Comparison of ENCODE assay signal across 1 cellular context in the genomic region with DNA sequence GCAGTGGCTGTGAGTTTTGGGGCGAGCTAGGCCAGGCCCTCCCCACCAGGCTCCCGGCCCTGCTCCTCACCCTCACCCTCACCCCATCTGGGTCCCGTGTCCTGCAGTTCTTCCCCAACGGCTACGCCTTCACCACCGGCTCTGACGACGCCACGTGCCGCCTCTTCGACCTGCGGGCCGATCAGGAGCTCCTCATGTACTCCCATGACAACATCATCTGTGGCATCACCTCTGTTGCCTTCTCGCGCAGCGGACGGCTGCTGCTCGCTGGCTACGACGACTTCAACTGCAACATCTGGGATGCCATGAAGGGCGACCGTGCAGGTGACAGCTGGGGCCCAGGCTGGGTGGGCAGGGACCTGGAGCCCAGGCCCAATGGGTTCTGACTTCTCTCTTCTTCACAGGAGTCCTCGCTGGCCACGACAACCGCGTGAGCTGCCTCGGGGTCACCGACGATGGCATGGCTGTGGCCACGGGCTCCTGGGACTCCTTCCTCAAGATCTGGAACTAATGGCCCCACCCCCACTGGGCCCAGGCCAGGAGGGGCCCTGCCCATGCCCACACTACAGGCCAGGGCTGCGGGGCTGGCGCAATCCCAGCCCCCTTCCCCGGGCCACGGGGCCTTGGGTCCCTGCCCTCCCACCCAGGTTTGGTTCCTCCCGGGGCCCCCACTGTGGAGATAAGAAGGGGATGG.
TF ChIP-seq lines count a peak whose summit lies in the region.

No MANE protein-coding gene starts in this region.

TF ChIP-seq in K562, 482 proteins besides CTCF, POLR2A, EP300 and RAD21:
- TF ChIP-seq RFX7 (CRISPR knock-in tag; IDR thresholded peaks at IDR 0.05) = no peak
- no peak for TF ChIP-seq ZNF354B (CRISPR knock-in tag; IDR thresholded peaks at IDR 0.05)
- TF ChIP-seq RBM25 (IDR thresholded peaks at IDR 0.05; ENCODE audit: low read depth, low read length, severe bottlenecking) = no peak
- TF ChIP-seq NFIC (IDR thresholded peaks at IDR 0.05) = 0 out of 2 replicates have a peak, but pooled peaks have one; percentile 4
- TF ChIP-seq, protein P1, sequence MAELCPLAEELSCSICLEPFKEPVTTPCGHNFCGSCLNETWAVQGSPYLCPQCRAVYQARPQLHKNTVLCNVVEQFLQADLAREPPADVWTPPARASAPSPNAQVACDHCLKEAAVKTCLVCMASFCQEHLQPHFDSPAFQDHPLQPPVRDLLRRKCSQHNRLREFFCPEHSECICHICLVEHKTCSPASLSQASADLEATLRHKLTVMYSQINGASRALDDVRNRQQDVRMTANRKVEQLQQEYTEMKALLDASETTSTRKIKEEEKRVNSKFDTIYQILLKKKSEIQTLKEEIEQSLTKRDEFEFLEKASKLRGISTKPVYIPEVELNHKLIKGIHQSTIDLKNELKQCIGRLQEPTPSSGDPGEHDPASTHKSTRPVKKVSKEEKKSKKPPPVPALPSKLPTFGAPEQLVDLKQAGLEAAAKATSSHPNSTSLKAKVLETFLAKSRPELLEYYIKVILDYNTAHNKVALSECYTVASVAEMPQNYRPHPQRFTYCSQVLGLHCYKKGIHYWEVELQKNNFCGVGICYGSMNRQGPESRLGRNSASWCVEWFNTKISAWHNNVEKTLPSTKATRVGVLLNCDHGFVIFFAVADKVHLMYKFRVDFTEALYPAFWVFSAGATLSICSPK (IDR thresholded peaks at IDR 0.05; ENCODE audit: borderline replicate concordance) = no peak
- TF ChIP-seq RBM22 (IDR thresholded peaks at IDR 0.05; ENCODE audit: low read depth, low read length, poor library complexity, severe bottlenecking) = peak; percentile 93
- 0 out of 4 replicates have a peak, but pooled peaks of 1 of the 2 experiments have one; percentile 37 for TF ChIP-seq MAZ (CRISPR knock-in tag; conservative IDR thresholded peaks at IDR 0.05 in 1 of 2, IDR thresholded peaks at IDR 0.05 in 1 of 2)
- TF ChIP-seq TAF7 (tag; IDR thresholded peaks at IDR 0.05) = no peak
- 0 out of 2 replicates have a peak, but pooled peaks have one; percentile 31 for TF ChIP-seq HNRNPL (IDR thresholded peaks at IDR 0.05; ENCODE audit: low read depth, low read length)
- TF ChIP-seq, protein P2, sequence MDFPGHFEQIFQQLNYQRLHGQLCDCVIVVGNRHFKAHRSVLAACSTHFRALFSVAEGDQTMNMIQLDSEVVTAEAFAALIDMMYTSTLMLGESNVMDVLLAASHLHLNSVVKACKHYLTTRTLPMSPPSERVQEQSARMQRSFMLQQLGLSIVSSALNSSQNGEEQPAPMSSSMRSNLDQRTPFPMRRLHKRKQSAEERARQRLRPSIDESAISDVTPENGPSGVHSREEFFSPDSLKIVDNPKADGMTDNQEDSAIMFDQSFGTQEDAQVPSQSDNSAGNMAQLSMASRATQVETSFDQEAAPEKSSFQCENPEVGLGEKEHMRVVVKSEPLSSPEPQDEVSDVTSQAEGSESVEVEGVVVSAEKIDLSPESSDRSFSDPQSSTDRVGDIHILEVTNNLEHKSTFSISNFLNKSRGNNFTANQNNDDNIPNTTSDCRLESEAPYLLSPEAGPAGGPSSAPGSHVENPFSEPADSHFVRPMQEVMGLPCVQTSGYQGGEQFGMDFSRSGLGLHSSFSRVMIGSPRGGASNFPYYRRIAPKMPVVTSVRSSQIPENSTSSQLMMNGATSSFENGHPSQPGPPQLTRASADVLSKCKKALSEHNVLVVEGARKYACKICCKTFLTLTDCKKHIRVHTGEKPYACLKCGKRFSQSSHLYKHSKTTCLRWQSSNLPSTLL (IDR thresholded peaks at IDR 0.05) = no peak
- TF ChIP-seq, protein P3, sequence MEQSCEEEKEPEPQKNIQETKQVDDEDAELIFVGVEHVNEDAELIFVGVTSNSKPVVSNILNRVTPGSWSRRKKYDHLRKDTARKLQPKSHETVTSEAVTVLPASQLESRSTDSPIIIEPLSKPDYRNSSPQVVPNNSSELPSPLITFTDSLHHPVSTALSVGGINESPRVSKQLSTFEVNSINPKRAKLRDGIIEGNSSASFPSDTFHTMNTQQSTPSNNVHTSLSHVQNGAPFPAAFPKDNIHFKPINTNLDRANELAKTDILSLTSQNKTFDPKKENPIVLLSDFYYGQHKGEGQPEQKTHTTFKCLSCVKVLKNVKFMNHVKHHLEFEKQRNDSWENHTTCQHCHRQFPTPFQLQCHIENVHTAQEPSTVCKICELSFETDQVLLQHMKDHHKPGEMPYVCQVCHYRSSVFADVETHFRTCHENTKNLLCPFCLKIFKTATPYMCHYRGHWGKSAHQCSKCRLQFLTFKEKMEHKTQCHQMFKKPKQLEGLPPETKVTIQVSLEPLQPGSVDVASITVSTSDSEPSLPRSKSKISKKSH (CRISPR knock-in tag; IDR thresholded peaks at IDR 0.05) = no peak
- TF ChIP-seq SMAD4 (CRISPR knock-in tag; conservative IDR thresholded peaks at IDR 0.05) = no peak
- no peak for TF ChIP-seq MCM2 (IDR thresholded peaks at IDR 0.05; ENCODE audit: low read depth)
- no peak for TF ChIP-seq SRSF9 (IDR thresholded peaks at IDR 0.05; ENCODE audit: borderline replicate concordance, low read depth, low read length)
- peak; percentile 70 for TF ChIP-seq FIP1L1 (IDR thresholded peaks at IDR 0.05; ENCODE audit: low read depth, low read length, poor library complexity, severe bottlenecking)
- no peak for TF ChIP-seq PRPF4 (IDR thresholded peaks at IDR 0.05; ENCODE audit: insufficient read depth, low read depth, low read length, poor library complexity, severe bottlenecking)
- peak; percentile 53 for TF ChIP-seq MYNN (IDR thresholded peaks at IDR 0.05)
- no peak for TF ChIP-seq MYNN (CRISPR knock-in tag; IDR thresholded peaks at IDR 0.05)
- no peak for TF ChIP-seq KDM1A (IDR thresholded peaks at IDR 0.05)
- TF ChIP-seq CHD4 (IDR thresholded peaks at IDR 0.05; ENCODE audit: insufficient read depth, insufficient replicate concordance, low read depth, low read length, poor library complexity, severe bottlenecking) = no peak
- no peak for TF ChIP-seq MXI1 (IDR thresholded peaks at IDR 0.05; ENCODE audit: low read depth, low read length)
- TF ChIP-seq POLR2G (IDR thresholded peaks at IDR 0.05; ENCODE audit: low read depth, low read length) = peak; percentile 88
- no peak for TF ChIP-seq MEIS2 (IDR thresholded peaks at IDR 0.05; ENCODE audit: partially characterized antibody)
- TF ChIP-seq NFE2 (IDR thresholded peaks at IDR 0.05; ENCODE audit: low read depth) = no peak
- peak; percentile 47; the same call in 1 of the 2 replicates for TF ChIP-seq SUPT5H (IDR thresholded peaks at IDR 0.05)
- TF ChIP-seq RBM14 (IDR thresholded peaks at IDR 0.05; ENCODE audit: borderline replicate concordance, insufficient read depth, low read depth, low read length) = peak; percentile 74; the same call in 1 of the 2 replicates
- TF ChIP-seq, protein P4, sequence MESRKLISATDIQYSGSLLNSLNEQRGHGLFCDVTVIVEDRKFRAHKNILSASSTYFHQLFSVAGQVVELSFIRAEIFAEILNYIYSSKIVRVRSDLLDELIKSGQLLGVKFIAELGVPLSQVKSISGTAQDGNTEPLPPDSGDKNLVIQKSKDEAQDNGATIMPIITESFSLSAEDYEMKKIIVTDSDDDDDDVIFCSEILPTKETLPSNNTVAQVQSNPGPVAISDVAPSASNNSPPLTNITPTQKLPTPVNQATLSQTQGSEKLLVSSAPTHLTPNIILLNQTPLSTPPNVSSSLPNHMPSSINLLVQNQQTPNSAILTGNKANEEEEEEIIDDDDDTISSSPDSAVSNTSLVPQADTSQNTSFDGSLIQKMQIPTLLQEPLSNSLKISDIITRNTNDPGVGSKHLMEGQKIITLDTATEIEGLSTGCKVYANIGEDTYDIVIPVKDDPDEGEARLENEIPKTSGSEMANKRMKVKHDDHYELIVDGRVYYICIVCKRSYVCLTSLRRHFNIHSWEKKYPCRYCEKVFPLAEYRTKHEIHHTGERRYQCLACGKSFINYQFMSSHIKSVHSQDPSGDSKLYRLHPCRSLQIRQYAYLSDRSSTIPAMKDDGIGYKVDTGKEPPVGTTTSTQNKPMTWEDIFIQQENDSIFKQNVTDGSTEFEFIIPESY (CRISPR knock-in tag; IDR thresholded peaks at IDR 0.05) = peak; percentile 81; the same call in 1 of the 2 replicates
- TF ChIP-seq, protein P5, sequence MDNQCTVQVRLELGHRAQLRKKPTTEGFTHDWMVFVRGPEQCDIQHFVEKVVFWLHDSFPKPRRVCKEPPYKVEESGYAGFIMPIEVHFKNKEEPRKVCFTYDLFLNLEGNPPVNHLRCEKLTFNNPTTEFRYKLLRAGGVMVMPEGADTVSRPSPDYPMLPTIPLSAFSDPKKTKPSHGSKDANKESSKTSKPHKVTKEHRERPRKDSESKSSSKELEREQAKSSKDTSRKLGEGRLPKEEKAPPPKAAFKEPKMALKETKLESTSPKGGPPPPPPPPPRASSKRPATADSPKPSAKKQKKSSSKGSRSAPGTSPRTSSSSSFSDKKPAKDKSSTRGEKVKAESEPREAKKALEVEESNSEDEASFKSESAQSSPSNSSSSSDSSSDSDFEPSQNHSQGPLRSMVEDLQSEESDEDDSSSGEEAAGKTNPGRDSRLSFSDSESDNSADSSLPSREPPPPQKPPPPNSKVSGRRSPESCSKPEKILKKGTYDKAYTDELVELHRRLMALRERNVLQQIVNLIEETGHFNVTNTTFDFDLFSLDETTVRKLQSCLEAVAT (IDR thresholded peaks at IDR 0.05) = 0 out of 4 replicates have a peak, but pooled peaks of 1 of the 2 experiments have one; percentile 55
- TF ChIP-seq MAFK (IDR thresholded peaks at IDR 0.05; ENCODE audit: low read length) = no peak
- TF ChIP-seq ZNF23 (CRISPR knock-in tag; IDR thresholded peaks at IDR 0.05) = no peak
- TF ChIP-seq, protein P6, sequence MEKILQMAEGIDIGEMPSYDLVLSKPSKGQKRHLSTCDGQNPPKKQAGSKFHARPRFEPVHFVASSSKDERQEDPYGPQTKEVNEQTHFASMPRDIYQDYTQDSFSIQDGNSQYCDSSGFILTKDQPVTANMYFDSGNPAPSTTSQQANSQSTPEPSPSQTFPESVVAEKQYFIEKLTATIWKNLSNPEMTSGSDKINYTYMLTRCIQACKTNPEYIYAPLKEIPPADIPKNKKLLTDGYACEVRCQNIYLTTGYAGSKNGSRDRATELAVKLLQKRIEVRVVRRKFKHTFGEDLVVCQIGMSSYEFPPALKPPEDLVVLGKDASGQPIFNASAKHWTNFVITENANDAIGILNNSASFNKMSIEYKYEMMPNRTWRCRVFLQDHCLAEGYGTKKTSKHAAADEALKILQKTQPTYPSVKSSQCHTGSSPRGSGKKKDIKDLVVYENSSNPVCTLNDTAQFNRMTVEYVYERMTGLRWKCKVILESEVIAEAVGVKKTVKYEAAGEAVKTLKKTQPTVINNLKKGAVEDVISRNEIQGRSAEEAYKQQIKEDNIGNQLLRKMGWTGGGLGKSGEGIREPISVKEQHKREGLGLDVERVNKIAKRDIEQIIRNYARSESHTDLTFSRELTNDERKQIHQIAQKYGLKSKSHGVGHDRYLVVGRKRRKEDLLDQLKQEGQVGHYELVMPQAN (IDR thresholded peaks at IDR 0.05; ENCODE audit: borderline replicate concordance) = no peak
- no peak for TF ChIP-seq LARP7 (IDR thresholded peaks at IDR 0.05)
- TF ChIP-seq RBFOX2 (IDR thresholded peaks at IDR 0.05; ENCODE audit: low read depth, low read length) = peak; percentile 77
- TF ChIP-seq FOS (IDR thresholded peaks at IDR 0.05; ENCODE audit: extremely low read depth, insufficient read length) = no peak
- TF ChIP-seq, protein P7, sequence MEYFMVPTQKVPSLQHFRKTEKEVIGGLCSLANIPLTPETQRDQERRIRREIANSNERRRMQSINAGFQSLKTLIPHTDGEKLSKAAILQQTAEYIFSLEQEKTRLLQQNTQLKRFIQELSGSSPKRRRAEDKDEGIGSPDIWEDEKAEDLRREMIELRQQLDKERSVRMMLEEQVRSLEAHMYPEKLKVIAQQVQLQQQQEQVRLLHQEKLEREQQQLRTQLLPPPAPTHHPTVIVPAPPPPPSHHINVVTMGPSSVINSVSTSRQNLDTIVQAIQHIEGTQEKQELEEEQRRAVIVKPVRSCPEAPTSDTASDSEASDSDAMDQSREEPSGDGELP (CRISPR knock-in tag; IDR thresholded peaks at IDR 0.05; ENCODE audit: borderline replicate concordance) = peak; percentile 35; the same call in 1 of the 2 replicates
- TF ChIP-seq HLTF (IDR thresholded peaks at IDR 0.05) = no peak
- TF ChIP-seq, protein P8, sequence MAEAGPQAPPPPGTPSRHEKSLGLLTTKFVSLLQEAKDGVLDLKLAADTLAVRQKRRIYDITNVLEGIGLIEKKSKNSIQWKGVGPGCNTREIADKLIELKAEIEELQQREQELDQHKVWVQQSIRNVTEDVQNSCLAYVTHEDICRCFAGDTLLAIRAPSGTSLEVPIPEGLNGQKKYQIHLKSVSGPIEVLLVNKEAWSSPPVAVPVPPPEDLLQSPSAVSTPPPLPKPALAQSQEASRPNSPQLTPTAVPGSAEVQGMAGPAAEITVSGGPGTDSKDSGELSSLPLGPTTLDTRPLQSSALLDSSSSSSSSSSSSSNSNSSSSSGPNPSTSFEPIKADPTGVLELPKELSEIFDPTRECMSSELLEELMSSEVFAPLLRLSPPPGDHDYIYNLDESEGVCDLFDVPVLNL (CRISPR knock-in tag; IDR thresholded peaks at IDR 0.05; ENCODE audit: low read depth) = no peak
- TF ChIP-seq PML (IDR thresholded peaks at IDR 0.05; ENCODE audit: low read length) = no peak
- TF ChIP-seq SRSF7 (optimal IDR thresholded peaks at IDR 0.05; ENCODE audit: low read depth, low read length) = no peak
- TF ChIP-seq ZFX (CRISPR knock-in tag; IDR thresholded peaks at IDR 0.05) = no peak
- TF ChIP-seq NR2C2 (CRISPR knock-in tag; IDR thresholded peaks at IDR 0.05) = no peak
- TF ChIP-seq NR2C2 (tag; IDR thresholded peaks at IDR 0.05) = no peak
- TF ChIP-seq GATA2 (CRISPR knock-in tag; IDR thresholded peaks at IDR 0.05) = no peak
- TF ChIP-seq POLR2B (IDR thresholded peaks at IDR 0.05; ENCODE audit: low read depth, partially characterized antibody) = peak; percentile 21
